ENCODE assay signal across 8 cellular contexts in the genomic region with DNA sequence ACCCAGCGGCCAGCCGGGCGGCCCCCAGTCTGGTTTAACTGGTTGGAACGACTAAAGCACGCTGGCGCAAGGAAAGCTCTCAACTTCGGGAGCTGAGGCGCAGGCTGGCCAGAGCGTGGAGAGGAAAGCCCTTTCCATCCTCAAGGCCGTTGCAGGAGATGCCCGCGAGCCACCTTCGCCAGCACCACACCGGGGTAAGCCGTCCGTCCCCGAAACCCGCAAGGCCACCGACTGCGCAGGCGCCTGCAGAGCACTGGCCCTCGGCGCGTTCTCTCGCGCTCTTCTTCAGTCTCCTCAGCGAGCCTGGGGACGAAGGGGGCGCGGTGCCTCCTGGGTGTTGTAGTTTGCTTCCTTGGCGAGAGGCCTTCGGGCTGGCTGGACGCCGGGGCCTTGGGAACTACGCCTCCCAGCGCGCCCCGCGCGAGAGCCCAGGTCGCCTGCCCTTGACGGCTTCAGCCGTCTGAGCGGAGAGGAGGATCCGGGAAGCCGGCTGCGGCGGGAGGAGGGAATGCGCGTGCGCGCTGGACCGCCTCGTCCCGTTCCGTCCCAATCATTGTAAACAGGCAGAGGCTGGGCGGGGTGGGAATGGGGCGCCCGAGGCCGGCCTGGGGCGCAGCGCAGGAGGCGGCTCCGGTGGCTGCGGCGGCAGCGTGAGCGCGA. TPM values are rescaled to one million over a fixed set of nuclear protein-coding genes. Genes with fewer than 3 reads are reported as not detected.
DNase-seq lines count a peak whose midpoint lies in the region; ATAC-seq and TF ChIP-seq lines count a peak whose summit lies in the region.

Gene RALBP1, plus strand, starts transcription at position 531 of the 660 bp plus-strand sequence. CDS start 37,533 bp downstream, outside the sequence.

- H3K27me3 Mint-ChIP-seq in natural killer cell treated with Interleukin-12 subunit alpha and Interleukin-12 subunit beta and Interleukin-15 and Interleukin-18, amount 100 ng/mL, for 72 hours, result peaks cover 14% of the 10 kb centered on the region in 2 donors

- H3K9me2 ChIP-seq in Loucy (replicated peaks; ENCODE audit: low read depth, low read length), result no peaks in the 10 kb centered on the region

- H3K9ac ChIP-seq in Loucy (ENCODE audit: low read depth, low read length, poor library complexity, severe bottlenecking), result peak within 1 kb of the TSS; percentile 97

- H3K79me2 ChIP-seq in Loucy (ENCODE audit: insufficient read depth, low read length), result peaks cover 47% of the 10 kb centered on the region

- H2AFZ ChIP-seq in Loucy (ENCODE audit: low read length), result peak within 1 kb of the TSS; percentile 99

- H3K27ac Mint-ChIP-seq in natural killer cell treated with Interleukin-12 subunit alpha and Interleukin-12 subunit beta and Interleukin-15 and Interleukin-18, amount 100 ng/mL, for 72 hours, result peak within 1 kb of the TSS; percentile 82 to 95

- H3K4me3 ChIP-seq in H7 (ENCODE audit: insufficient read depth, low read depth, low read length) (peak within 1 kb of the TSS; percentile 97), Loucy (ENCODE audit: low read length, poor library complexity, severe bottlenecking) (peak within 1 kb of the TSS; percentile 82), fibroblast of pulmonary artery (replicated peaks; ENCODE audit: low read depth, low read length) (peak within 1 kb of the TSS; percentile 91)

- H3K4me1 Mint-ChIP-seq in natural killer cell treated with Interleukin-12 subunit alpha and Interleukin-12 subunit beta and Interleukin-15 and Interleukin-18, amount 100 ng/mL, for 72 hours (ENCODE audit: low read depth in 2 of 2), result peaks cover 25 to 30% of the 10 kb centered on the region in 2 donors

- H3K4me1 ChIP-seq in Loucy (ENCODE audit: insufficient read depth, low read length, poor library complexity, severe bottlenecking), result peaks cover 32% of the 10 kb centered on the region

- H3K9me3 ChIP-seq in Loucy (ENCODE audit: insufficient read depth, low read depth, low read length), result no peaks in the 10 kb centered on the region

- peaks cover 32% of the 10 kb centered on the region for H4K20me1 ChIP-seq in Loucy (ENCODE audit: insufficient read depth, low read length, poor library complexity, severe bottlenecking)

- H3K36me3 ChIP-seq in H7 (replicated peaks; ENCODE audit: control insufficient read depth, insufficient read depth, low read length) (no peaks in the 10 kb centered on the region), Loucy (ENCODE audit: insufficient read depth, low read length) (no peaks in the 10 kb centered on the region)

- H3K4me2 ChIP-seq in Loucy (ENCODE audit: low read depth, low read length, poor library complexity, severe bottlenecking), result peak within 1 kb of the TSS; percentile 87

- no peaks in the 10 kb centered on the region for H3K9me3 Mint-ChIP-seq in natural killer cell treated with Interleukin-12 subunit alpha and Interleukin-12 subunit beta and Interleukin-15 and Interleukin-18, amount 100 ng/mL, for 72 hours

- peaks cover 17% of the 10 kb centered on the region for H3K36me3 Mint-ChIP-seq in natural killer cell treated with Interleukin-12 subunit alpha and Interleukin-12 subunit beta and Interleukin-15 and Interleukin-18, amount 100 ng/mL, for 72 hours

- no peaks in the 10 kb centered on the region for H3F3A ChIP-seq in Loucy (ENCODE audit: low read depth)

- peak within 1 kb of the TSS; percentile 93 for H3K4me3 Mint-ChIP-seq in natural killer cell treated with Interleukin-12 subunit alpha and Interleukin-12 subunit beta and Interleukin-15 and Interleukin-18, amount 100 ng/mL, for 72 hours

- TF ChIP-seq CTCF in Loucy (conservative IDR thresholded peaks at IDR 0.05; ENCODE audit: low read length), result no peak; the same call in 1 of the 2 replicates
- no peak for TF ChIP-seq CTCF in fibroblast of pulmonary artery (IDR thresholded peaks at IDR 0.05; ENCODE audit: low read length, missing control alignments)

- no peaks in the 10 kb centered on the region; the same call in 1 of the 2 replicates for H3K27me3 ChIP-seq in H7 (ENCODE audit: control insufficient read depth, insufficient read depth, low read length)
- no peaks in the 10 kb centered on the region for H3K27me3 ChIP-seq in Loucy (ENCODE audit: insufficient read depth, low read length, poor library complexity, severe bottlenecking)

- peak; percentile 99 for ATAC-seq in natural killer cell treated with Interleukin-12 subunit alpha and Interleukin-12 subunit beta and Interleukin-15 and Interleukin-18, amount 100 ng/mL, for 72 hours
- peak; percentile 99 for ATAC-seq in stimulated activated naive CD8-positive, alpha-beta T cell treated with anti-CD3 and anti-CD28 coated beads, Interleukin-15, Interleukin-2, amounts not matched to agents 100 U/mL and 50 U/mL, for 24 hours

- DNase-seq in ELR (ENCODE audit: low read depth) (peak; percentile 99), H7 (peak; percentile 96), SHP77 treated with DMSO at 0.1 percent for 48 hours (lab: John Stamatoyannopoulos, UW) (peak; percentile 93), fibroblast of pulmonary artery (ENCODE audit: low read depth) (peak; percentile 100)
- DNase-seq in activated effector memory CD4-positive, alpha-beta T cell treated with anti-CD3 and anti-CD28 coated beads, Interleukin-2, amount 50 U/mL, for 16 hours, result peak; percentile 100
- peak; percentile 100 for DNase-seq in natural killer cell treated with Interleukin-12 subunit alpha and Interleukin-12 subunit beta and Interleukin-15 and Interleukin-18, amount 100 ng/mL, for 72 hours (ENCODE audit: low spot score)
- peak; percentile 97 for DNase-seq in stimulated activated naive CD8-positive, alpha-beta T cell treated with anti-CD3 and anti-CD28 coated beads, Interleukin-15, Interleukin-2, amounts not matched to agents 100 U/mL and 50 U/mL, for 24 hours

RNA-seq across cellular contexts. Expression of gene RALBP1, which starts in this region (rescaled TPM):
- 59.1 and 74.5 TPM in 2 replicates for total RNA-seq in H7 (2014; rRNA removed; shearing (Covaris generic))
- 10 to 100 TPM; 51.0 to 64.3 TPM for total RNA-seq in natural killer cell treated with Interleukin-12 subunit alpha and Interleukin-12 subunit beta and Interleukin-15 and Interleukin-18, amount 100 ng/mL, for 72 hours

Comparison
In these comparisons a context has a peak if more than half of its experiments do, and no peak if none do; other contexts are left out.
1. Peak in every context shown above with its lines: DNase-seq, ATAC-seq and H3K4me3 ChIP-seq.